17 cellular contexts compared by ENCODE assay signal in the genomic region with DNA sequence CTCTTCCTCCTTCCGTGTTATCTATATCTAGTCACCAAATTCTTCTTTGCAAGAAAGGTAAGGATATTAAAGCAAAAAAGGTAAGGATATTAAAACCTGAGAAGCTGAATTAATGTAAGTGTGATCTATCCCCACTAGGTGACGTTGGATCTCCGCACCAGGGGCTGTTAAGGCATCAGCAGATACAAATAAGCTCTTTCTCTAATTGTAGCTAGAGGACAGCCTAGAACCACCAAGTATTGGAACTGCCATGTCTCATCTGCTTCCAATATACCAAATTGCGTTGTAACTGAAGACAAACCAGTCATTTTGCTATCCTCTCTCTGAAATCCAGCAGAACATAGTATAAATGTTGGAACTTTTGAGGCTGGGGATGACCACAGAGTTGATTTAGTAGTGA.
DNase-seq lines count a peak whose midpoint lies in the region; ATAC-seq and TF ChIP-seq lines count a peak whose summit lies in the region.
"Had no signal": no experiment of that assay in that cellular context is flagged by ENCODE, and none has a peak within 500 bp of the region (broad histone marks: within the 10 kb centered on the region; RNA-seq: fewer than 3 reads in every experiment).

No MANE protein-coding gene starts in this region.

- no peaks in the 10 kb centered on the region for H3K36me3 Mint-ChIP-seq in MCF 10A (ENCODE audit: insufficient read depth, unreplicated experiment)

- H3K4me1 ChIP-seq in mammary epithelial cell (ENCODE audit: insufficient read depth, low read length) (no peaks in the 10 kb centered on the region), foreskin keratinocyte (no peaks in the 10 kb centered on the region)
- H3K4me1 ChIP-seq: lower lobe of right lung, testis had no signal

- H4K20me1 ChIP-seq in mammary epithelial cell (ENCODE audit: insufficient read depth, low read length), result no peaks in the 10 kb centered on the region

- H3K4me3 ChIP-seq in mammary epithelial cell (replicated peaks in 1 of 3; ENCODE audit: insufficient read depth in 1 of 3, low read depth in 2 of 3, low read length in 3 of 3), result no peak overlapping the region
- H3K4me3 ChIP-seq: lower lobe of right lung, testis had no signal

- H2AFZ ChIP-seq in mammary epithelial cell (ENCODE audit: low read depth, low read length), result no peak overlapping the region

- no peak overlapping the region for H3K4me3 Mint-ChIP-seq in MCF 10A (ENCODE audit: unreplicated experiment)
- H3K4me3 Mint-ChIP-seq: activated naive CD8-positive, alpha-beta T cell treated with anti-CD3 and anti-CD28 coated beads, Interleukin-2, amount 50 U/mL, for 24 hours; nephron; T-helper 2 cell treated with Interferon-gamma antibody and Interleukin-4, amounts not matched to agents 5 μg/mL and 100 μg/mL, for 36 hours had no signal

- H3K27ac ChIP-seq in mammary epithelial cell (ENCODE audit: insufficient read depth, low read depth, low read length) (no peak overlapping the region), foreskin keratinocyte (no peak overlapping the region)
- H3K27ac ChIP-seq: lower lobe of right lung, testis had no signal

- no peak for ATAC-seq in foreskin keratinocyte
- ATAC-seq: activated naive CD8-positive, alpha-beta T cell treated with anti-CD3 and anti-CD28 coated beads, Interleukin-2, amount 50 U/mL, for 24 hours; lower lobe of right lung had no signal

- in situ Hi-C loops in mammary epithelial cell (cut with MboI; ENCODE audit: low sequenced_read_pairs in 2 of 2) (no loop called here), SK-MEL-5 (cut with HindIII; ENCODE audit: low pct_unique_long_range_greater_than_20kb, low sequenced_read_pairs) (no loop called here)

- H3K27me3 ChIP-seq in mammary epithelial cell (ENCODE audit: insufficient read depth, low read length) (no peaks in the 10 kb centered on the region), foreskin keratinocyte (no peaks in the 10 kb centered on the region)
- H3K27me3 ChIP-seq: testis had no signal

- peak; percentile 2 for DNase-seq in MCF 10A (ENCODE audit: unreplicated experiment)
- no peak for DNase-seq in mammary epithelial cell
- DNase-seq in SK-MEL-5 (ENCODE audit: low read depth, low spot score), result peak; percentile 75
- DNase-seq in foreskin keratinocyte, result no peak
- DNase-seq in stromal cell of bone marrow (ENCODE audit: low read depth), result peak; percentile 42
- DNase-seq in NCI-H1930 (lab: John Stamatoyannopoulos, UW), result no peak
- DNase-seq in D341Med (ENCODE audit: low spot score), result no peak
- no peak for DNase-seq in C1 segment of cervical spinal cord (lab: John Stamatoyannopoulos, UW)
- DNase-seq: activated CD4-positive, alpha-beta T cell treated with anti-CD3 and anti-CD28 coated beads, Interleukin-2, amount 50 U/mL, for 4 hours; activated naive CD8-positive, alpha-beta T cell treated with anti-CD3 and anti-CD28 coated beads, Interleukin-2, amount 50 U/mL, for 24 hours; lower lobe of right lung; MM.1S; NCI-H2029 treated with DMSO at 0.1 percent for 48 hours; SHP77; testis had no signal

- H3K27ac Mint-ChIP-seq in MCF 10A (ENCODE audit: low read depth, unreplicated experiment), result no peak overlapping the region
- H3K27ac Mint-ChIP-seq: activated naive CD8-positive, alpha-beta T cell treated with anti-CD3 and anti-CD28 coated beads, Interleukin-2, amount 50 U/mL, for 24 hours; nephron; T-helper 2 cell treated with Interferon-gamma antibody and Interleukin-4, amounts not matched to agents 5 μg/mL and 100 μg/mL, for 36 hours had no signal

- CTCF ChIA-PET in MCF 10A (lab: Yijun Ruan, JAX) (interaction anchor here (0.6 to 1.3 kb wide), 7 partner anchors 17 to 1469 kb away, joined by 3 to 6 read pairs (median 3); no protein-coding TSS in a partner anchor), mammary epithelial cell (lab: Charles Lee; ENCODE audit: low non-redundant PET) (interaction anchor here (0.6 to 1.1 kb wide), 3 partner anchors 63 to 632 kb away, joined by 3 to 8 read pairs (median 4); no protein-coding TSS in a partner anchor)

- POLR2A ChIA-PET in MCF 10A (lab: Yijun Ruan, JAX), result no interaction called here

- no peak overlapping the region for H3K9ac ChIP-seq in mammary epithelial cell (ENCODE audit: insufficient read depth, low read length)

- H3K9me3 ChIP-seq in mammary epithelial cell (replicated peaks; ENCODE audit: insufficient read depth, low read length), result no peaks in the 10 kb centered on the region
- H3K9me3 ChIP-seq: lower lobe of right lung, testis had no signal

- dilution Hi-C loops in mammary epithelial cell (cut with HindIII; ENCODE audit: low sequenced_read_pairs), result no loop called here

- H3K9me3 Mint-ChIP-seq in MCF 10A (ENCODE audit: unreplicated experiment), result no peaks in the 10 kb centered on the region
- H3K9me3 Mint-ChIP-seq: activated naive CD8-positive, alpha-beta T cell treated with anti-CD3 and anti-CD28 coated beads, Interleukin-2, amount 50 U/mL, for 24 hours; T-helper 2 cell treated with Interferon-gamma antibody and Interleukin-4, amounts not matched to agents 5 μg/mL and 100 μg/mL, for 36 hours had no signal

- no peaks in the 10 kb centered on the region for H3K27me3 Mint-ChIP-seq in MCF 10A (ENCODE audit: insufficient read depth, unreplicated experiment)
- H3K27me3 Mint-ChIP-seq: activated naive CD8-positive, alpha-beta T cell treated with anti-CD3 and anti-CD28 coated beads, Interleukin-2, amount 50 U/mL, for 24 hours had no signal

- TF ChIP-seq CTCF in MCF 10A (IDR thresholded peaks at IDR 0.05; ENCODE audit: unreplicated experiment) (peak; percentile 14), mammary epithelial cell (conservative IDR thresholded peaks at IDR 0.05 in 1 of 2, IDR thresholded peaks at IDR 0.05 in 1 of 2; ENCODE audit: extremely low read depth in 1 of 2, insufficient read depth in 1 of 2, low read depth in 1 of 2, low read length in 2 of 2) (no peak), foreskin keratinocyte (conservative IDR thresholded peaks at IDR 0.05) (peak; percentile 33)

- BruUV-seq in MCF 10A (replicated peaks; lab: Mats Ljungman, UMichigan) (no TSS peak), mammary epithelial cell (replicated peaks; lab: Mats Ljungman, UMichigan) (no TSS peak)

- intact Hi-C loops in MCF 10A (cut with micrococcal nuclease) (no loop called here), mammary epithelial cell (cut with micrococcal nuclease) (loop anchor here (1.0 kb wide), 2 partner anchors 64 to 558 kb away; no protein-coding TSS in a partner anchor)

- no peaks in the 10 kb centered on the region for H3K79me2 ChIP-seq in mammary epithelial cell (ENCODE audit: insufficient read depth, low read length)

- H3K36me3 ChIP-seq in mammary epithelial cell (ENCODE audit: insufficient read depth, low read length), result no peaks in the 10 kb centered on the region
- H3K36me3 ChIP-seq: lower lobe of right lung had no signal

- no peaks in the 10 kb centered on the region for H3K4me1 Mint-ChIP-seq in MCF 10A (ENCODE audit: insufficient read depth, unreplicated experiment)
- H3K4me1 Mint-ChIP-seq: activated naive CD8-positive, alpha-beta T cell treated with anti-CD3 and anti-CD28 coated beads, Interleukin-2, amount 50 U/mL, for 24 hours; nephron had no signal

- 71% methylated on average over 4 of the region's 4 CpGs for WGBS in mammary epithelial cell (ENCODE audit: low coverage, missing lambda C conversion rate)

- H3K4me2 ChIP-seq in mammary epithelial cell (ENCODE audit: insufficient read depth, low read depth, low read length), result no peak overlapping the region

Comparison
In these comparisons a context has a peak if more than half of its experiments do, and no peak if none do; other contexts are left out.
1. DNase-seq: peak in MCF 10A (single experiment), SK-MEL-5 (single experiment) and stromal cell of bone marrow (single experiment); none in mammary epithelial cell (single experiment), foreskin keratinocyte (0 of 2), NCI-H1930 (0 of 2), D341Med (single experiment) and C1 segment of cervical spinal cord (0 of 14).
2. CTCF ChIP-seq: peak in MCF 10A (single experiment) and foreskin keratinocyte (single experiment); none in mammary epithelial cell (0 of 2).